ENCODE assay signal across 1 cellular context in the genomic region with DNA sequence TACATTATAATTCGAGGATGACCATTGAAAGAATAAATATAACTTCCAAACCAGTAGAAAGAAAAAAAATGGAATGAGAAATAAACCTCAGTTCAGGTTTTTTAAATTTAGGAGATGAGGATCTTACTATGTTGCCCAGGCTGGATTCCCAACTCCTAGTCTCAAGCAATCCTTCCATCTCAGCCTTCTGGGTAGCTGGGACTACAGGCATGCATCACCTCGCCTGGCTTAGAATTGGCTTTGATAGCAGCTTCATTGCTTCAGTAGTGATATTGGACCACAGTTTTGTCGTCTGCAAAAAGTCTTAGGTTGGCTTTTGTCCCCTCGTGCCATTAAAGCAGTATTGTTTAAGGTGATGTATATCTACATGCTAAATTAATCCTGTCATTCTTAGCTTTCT.
TF ChIP-seq lines count a peak whose summit lies in the region.

No MANE protein-coding gene starts in this region.

TF ChIP-seq in IMR-90, 13 proteins besides CTCF, POLR2A, EP300 and RAD21:
- TF ChIP-seq RCOR1 (IDR thresholded peaks at IDR 0.05; ENCODE audit: insufficient replicate concordance, low read length) = no peak
- no peak for TF ChIP-seq MAZ (IDR thresholded peaks at IDR 0.05; ENCODE audit: borderline replicate concordance, low read depth, low read length)
- TF ChIP-seq NFE2L2 (IDR thresholded peaks at IDR 0.05; ENCODE audit: low read depth, low read length) = no peak
- TF ChIP-seq RFX5 (IDR thresholded peaks at IDR 0.05; ENCODE audit: low read depth, low read length) = no peak
- TF ChIP-seq FOS (IDR thresholded peaks at IDR 0.05; ENCODE audit: low read depth, low read length) = no peak
- TF ChIP-seq BHLHE40 (IDR thresholded peaks at IDR 0.05; ENCODE audit: low read depth, low read length) = no peak
- no peak for TF ChIP-seq CHD1 (IDR thresholded peaks at IDR 0.05; ENCODE audit: low read depth, low read length)
- TF ChIP-seq MAFK (IDR thresholded peaks at IDR 0.05; ENCODE audit: low read depth, low read length) = no peak
